1 cellular context compared by ENCODE assay signal in the genomic region with DNA sequence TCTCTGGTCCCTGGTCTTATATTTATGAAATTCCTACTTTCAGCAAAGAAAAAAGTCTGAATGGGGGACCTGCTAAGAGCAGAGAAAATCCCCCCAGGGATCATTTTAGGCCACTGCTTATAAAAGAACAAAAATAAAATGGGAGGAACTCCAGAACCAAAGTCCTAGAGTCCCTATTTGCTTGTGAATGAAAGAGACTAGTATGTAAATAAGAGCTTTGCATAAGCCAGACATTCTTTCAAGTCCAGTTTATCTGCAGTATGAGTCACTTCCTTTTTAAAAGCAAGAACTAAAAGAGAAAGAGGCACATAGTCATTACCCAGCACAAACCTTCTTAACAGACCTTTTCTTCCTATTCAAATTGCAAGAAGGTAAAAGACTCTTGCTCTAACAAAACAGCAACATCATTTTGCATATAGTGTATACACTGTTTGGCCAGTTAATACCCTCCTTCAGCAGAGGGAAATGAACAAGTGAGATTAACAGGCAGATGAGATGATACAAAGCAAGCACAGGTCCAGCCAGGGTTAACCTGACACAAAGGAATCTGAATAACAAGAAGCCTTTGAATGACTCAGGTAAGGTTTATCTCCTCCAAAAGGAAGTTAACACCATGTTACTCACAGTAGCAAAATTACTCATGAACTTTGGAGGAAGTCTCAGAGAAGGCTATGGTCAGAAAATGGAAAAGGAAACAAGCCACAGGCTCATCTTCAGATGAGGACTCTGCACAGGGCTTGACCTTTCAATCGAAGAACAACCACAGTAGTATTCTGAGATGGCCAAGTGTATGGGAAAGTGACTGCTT.
A peak's percentile ranks its signal among the peaks of the same experiment; 100 is the strongest.
TF ChIP-seq lines count a peak whose summit lies in the region.

No MANE protein-coding gene starts in this region.

TF ChIP-seq in HepG2, 621 proteins besides CTCF, POLR2A, EP300 and RAD21 (continued from another document and continues in another):
- TF ChIP-seq YEATS2 (CRISPR knock-in tag; IDR thresholded peaks at IDR 0.05; ENCODE audit: borderline replicate concordance) (peak; percentile 40; the same call in 1 of the 2 replicates), CHCHD3 (CRISPR knock-in tag; IDR thresholded peaks at IDR 0.05) (no peak), MED13 (CRISPR knock-in tag; IDR thresholded peaks at IDR 0.05) (peak; percentile 97), ZNF562 (CRISPR knock-in tag; IDR thresholded peaks at IDR 0.05; ENCODE audit: borderline replicate concordance) (no peak), SATB2 (CRISPR knock-in tag; IDR thresholded peaks at IDR 0.05) (0 out of 2 replicates have a peak, but pooled peaks have one; percentile 61), HMG20A (CRISPR knock-in tag; IDR thresholded peaks at IDR 0.05; ENCODE audit: borderline replicate concordance) (peak; percentile 69; the same call in 1 of the 2 replicates), IKZF5 (CRISPR knock-in tag; IDR thresholded peaks at IDR 0.05) (no peak), ZMYM2 (CRISPR knock-in tag; IDR thresholded peaks at IDR 0.05) (no peak), ZNF740 (CRISPR knock-in tag; IDR thresholded peaks at IDR 0.05) (no peak), KAT8 (CRISPR knock-in tag; IDR thresholded peaks at IDR 0.05) (peak; percentile 45), ERF (CRISPR knock-in tag; IDR thresholded peaks at IDR 0.05) (0 out of 2 replicates have a peak, but pooled peaks have one; percentile 38), ZKSCAN8 (CRISPR knock-in tag; IDR thresholded peaks at IDR 0.05; ENCODE audit: borderline replicate concordance) (peak; percentile 14; the same call in 1 of the 2 replicates), NCOA2 (CRISPR knock-in tag; IDR thresholded peaks at IDR 0.05) (peak; percentile 97), MIER3 (CRISPR knock-in tag; IDR thresholded peaks at IDR 0.05; ENCODE audit: borderline replicate concordance) (peak; percentile 52), HOXA3 (CRISPR knock-in tag; IDR thresholded peaks at IDR 0.05) (peak; percentile 24; the same call in 1 of the 2 replicates), ZNF460 (CRISPR knock-in tag; IDR thresholded peaks at IDR 0.05; ENCODE audit: borderline replicate concordance) (no peak), SMARCE1 (IDR thresholded peaks at IDR 0.05; ENCODE audit: borderline replicate concordance) (peak; percentile 59; the same call in 1 of the 2 replicates), POLR2AphosphoS5 (IDR thresholded peaks at IDR 0.05; ENCODE audit: low read depth, low read length) (peak; percentile 37; the same call in 1 of the 2 replicates), MAFK (conservative IDR thresholded peaks at IDR 0.05 in 1 of 2, IDR thresholded peaks at IDR 0.05 in 1 of 2; ENCODE audit: low read length in 2 of 2) (peak in 1 of 2 experiments; percentile 75; a peak in 3 of 4 replicates), NFKBIZ (CRISPR knock-in tag; IDR thresholded peaks at IDR 0.05) (peak; percentile 73; the same call in 1 of the 2 replicates), ELF3 (CRISPR knock-in tag; IDR thresholded peaks at IDR 0.05) (peak; percentile 78), FOXP1 (IDR thresholded peaks at IDR 0.05) (no peak), FOXP1 (CRISPR knock-in tag; IDR thresholded peaks at IDR 0.05) (peak; percentile 77; the same call in 1 of the 2 replicates), SAP130 (CRISPR knock-in tag; IDR thresholded peaks at IDR 0.05; ENCODE audit: low read depth) (peak; percentile 49), ZNF609 (CRISPR knock-in tag; IDR thresholded peaks at IDR 0.05; ENCODE audit: borderline replicate concordance) (peak; percentile 66; the same call in 1 of the 2 replicates), GATA4 (IDR thresholded peaks at IDR 0.05; ENCODE audit: borderline replicate concordance, low read depth) (peak; percentile 95), MTF2 (CRISPR knock-in tag; IDR thresholded peaks at IDR 0.05; ENCODE audit: borderline replicate concordance) (no peak), MTA1 (CRISPR knock-in tag; IDR thresholded peaks at IDR 0.05; ENCODE audit: borderline replicate concordance) (no peak), ASH2L (IDR thresholded peaks at IDR 0.05; ENCODE audit: insufficient read length, low read depth, low read length) (peak; percentile 91), ETV5 (CRISPR knock-in tag; IDR thresholded peaks at IDR 0.05; ENCODE audit: borderline replicate concordance) (peak; percentile 92), SOX5 (CRISPR knock-in tag; IDR thresholded peaks at IDR 0.05; ENCODE audit: borderline replicate concordance) (peak; percentile 76), ZNF331 (CRISPR knock-in tag; IDR thresholded peaks at IDR 0.05) (peak; percentile 11; the same call in 1 of the 2 replicates), RERE (CRISPR knock-in tag; IDR thresholded peaks at IDR 0.05; ENCODE audit: low read depth) (peak; percentile 56; the same call in 1 of the 2 replicates), SOX6 (IDR thresholded peaks at IDR 0.05) (no peak), SOX6 (CRISPR knock-in tag; IDR thresholded peaks at IDR 0.05) (peak; percentile 86), JUNB (CRISPR knock-in tag; IDR thresholded peaks at IDR 0.05; ENCODE audit: borderline replicate concordance) (peak; percentile 98), REST (IDR thresholded peaks at IDR 0.05; ENCODE audit: borderline replicate concordance in 1 of 2, low read depth in 1 of 2, low read length in 2 of 2) (peak in 1 of 2 experiments; percentile 37; a peak in 1 of 4 replicates)
- TF ChIP-seq, protein P1, sequence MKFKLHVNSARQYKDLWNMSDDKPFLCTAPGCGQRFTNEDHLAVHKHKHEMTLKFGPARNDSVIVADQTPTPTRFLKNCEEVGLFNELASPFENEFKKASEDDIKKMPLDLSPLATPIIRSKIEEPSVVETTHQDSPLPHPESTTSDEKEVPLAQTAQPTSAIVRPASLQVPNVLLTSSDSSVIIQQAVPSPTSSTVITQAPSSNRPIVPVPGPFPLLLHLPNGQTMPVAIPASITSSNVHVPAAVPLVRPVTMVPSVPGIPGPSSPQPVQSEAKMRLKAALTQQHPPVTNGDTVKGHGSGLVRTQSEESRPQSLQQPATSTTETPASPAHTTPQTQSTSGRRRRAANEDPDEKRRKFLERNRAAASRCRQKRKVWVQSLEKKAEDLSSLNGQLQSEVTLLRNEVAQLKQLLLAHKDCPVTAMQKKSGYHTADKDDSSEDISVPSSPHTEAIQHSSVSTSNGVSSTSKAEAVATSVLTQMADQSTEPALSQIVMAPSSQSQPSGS (CRISPR knock-in tag; IDR thresholded peaks at IDR 0.05), result peak; percentile 78
- TF ChIP-seq, protein P2, sequence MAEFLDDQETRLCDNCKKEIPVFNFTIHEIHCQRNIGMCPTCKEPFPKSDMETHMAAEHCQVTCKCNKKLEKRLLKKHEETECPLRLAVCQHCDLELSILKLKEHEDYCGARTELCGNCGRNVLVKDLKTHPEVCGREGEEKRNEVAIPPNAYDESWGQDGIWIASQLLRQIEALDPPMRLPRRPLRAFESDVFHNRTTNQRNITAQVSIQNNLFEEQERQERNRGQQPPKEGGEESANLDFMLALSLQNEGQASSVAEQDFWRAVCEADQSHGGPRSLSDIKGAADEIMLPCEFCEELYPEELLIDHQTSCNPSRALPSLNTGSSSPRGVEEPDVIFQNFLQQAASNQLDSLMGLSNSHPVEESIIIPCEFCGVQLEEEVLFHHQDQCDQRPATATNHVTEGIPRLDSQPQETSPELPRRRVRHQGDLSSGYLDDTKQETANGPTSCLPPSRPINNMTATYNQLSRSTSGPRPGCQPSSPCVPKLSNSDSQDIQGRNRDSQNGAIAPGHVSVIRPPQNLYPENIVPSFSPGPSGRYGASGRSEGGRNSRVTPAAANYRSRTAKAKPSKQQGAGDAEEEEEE (CRISPR knock-in tag; IDR thresholded peaks at IDR 0.05; ENCODE audit: borderline replicate concordance), result no peak
